In the genomic region with DNA sequence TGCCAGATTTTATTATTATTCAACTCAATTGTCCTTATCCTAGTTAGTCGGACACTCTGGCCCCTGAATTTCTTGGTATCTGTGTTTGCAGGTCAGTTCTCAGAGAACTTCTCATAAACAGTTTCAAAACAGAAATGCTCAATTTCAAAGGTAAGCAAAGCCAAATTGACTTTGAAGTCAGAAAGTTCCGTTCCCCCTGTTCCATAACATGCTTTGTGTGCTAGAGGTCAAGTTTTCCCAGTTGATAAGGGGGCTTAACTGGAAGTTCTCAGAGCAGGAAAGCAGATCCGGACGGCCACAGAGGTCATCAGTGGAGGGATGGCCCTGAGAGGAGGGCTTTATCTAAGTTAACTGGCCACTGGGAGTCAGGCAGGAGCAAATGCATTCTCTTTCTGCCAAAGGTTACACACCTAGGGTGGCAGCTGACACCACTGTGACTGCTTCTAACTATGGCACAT, we compare ENCODE assay signal across 18 cellular contexts.
DNase-seq lines count a peak whose midpoint lies in the region; ATAC-seq, FAIRE-seq and TF ChIP-seq lines count a peak whose summit lies in the region.
"Had no signal": no experiment of that assay in that cellular context is flagged by ENCODE, and none has a peak within 500 bp of the region (broad histone marks: within the 10 kb centered on the region; RNA-seq: fewer than 3 reads in every experiment).

No MANE protein-coding gene starts in this region.

- intact Hi-C loops in right lobe of liver (cut with DNase I): loop anchor here in 1 of 2 donors (10.0 kb wide), 1 partner anchor 612 kb away; no protein-coding TSS in a partner anchor

- no peaks in the 10 kb centered on the region for H3K27me3 ChIP-seq in OCI-LY3 (ENCODE audit: low read depth, low read length)
- no peaks in the 10 kb centered on the region for H3K27me3 ChIP-seq in hepatocyte
- H3K27me3 ChIP-seq in right lobe of liver: no peaks in the 10 kb centered on the region
- H3K27me3 ChIP-seq: BLaER1 had no signal

- H2AFZ ChIP-seq in OCI-LY3 (ENCODE audit: low read depth, low read length) (no peak overlapping the region), hepatocyte (no peak overlapping the region)

- H3K4me3 ChIP-seq in OCI-LY3 (ENCODE audit: low read length) (no peak overlapping the region), hepatocyte (no peak overlapping the region), right lobe of liver (no peak overlapping the region)
- H3K4me3 ChIP-seq: BLaER1 had no signal

- WGBS in hepatocyte (ENCODE audit: low lambda C conversion rate, missing lambda C conversion rate): 34% methylated on average over 4 of the region's 4 CpGs
- WGBS in right lobe of liver (ENCODE audit: insufficient coverage, low coverage, low lambda C conversion rate, missing lambda C conversion rate): 26% methylated on average over 4 of the region's 4 CpGs

- H3K27ac Mint-ChIP-seq in stimulated activated naive B cell treated with anti-CD40 and anti-IgM and Interleukin-4, amounts not matched to agents 10 μg/mL and 1 μg/mL and 100 μg/mL, for 72 hours: no peak overlapping the region
- H3K27ac Mint-ChIP-seq: CD14-positive monocyte had no signal

- no peak overlapping the region for H3K9ac ChIP-seq in OCI-LY3 (ENCODE audit: low read length)
- H3K9ac ChIP-seq: BLaER1 had no signal

- H3K79me2 ChIP-seq in OCI-LY3 (ENCODE audit: low read length) (no peaks in the 10 kb centered on the region), hepatocyte (no peaks in the 10 kb centered on the region)

- H3K4me1 ChIP-seq in OCI-LY3 (ENCODE audit: low read length): peaks cover 10% of the 10 kb centered on the region
- H3K4me1 ChIP-seq in hepatocyte (ENCODE audit: insufficient read depth): no peaks in the 10 kb centered on the region
- H3K4me1 ChIP-seq in right lobe of liver: peaks cover 0 to 11% (median 5%) of the 10 kb centered on the region in 4 donors
- H3K4me1 ChIP-seq: BLaER1 had no signal

- H4K20me1 ChIP-seq in OCI-LY3 (ENCODE audit: insufficient read depth, low read length): no peaks in the 10 kb centered on the region
- no peaks in the 10 kb centered on the region for H4K20me1 ChIP-seq in hepatocyte (ENCODE audit: insufficient read depth, poor library complexity, severe bottlenecking)
- H4K20me1 ChIP-seq: BLaER1 had no signal

- no peaks in the 10 kb centered on the region for H3K36me3 Mint-ChIP-seq in stimulated activated naive B cell treated with anti-CD40 and anti-IgM and Interleukin-4, amounts not matched to agents 10 μg/mL and 1 μg/mL and 100 μg/mL, for 72 hours
- H3K36me3 Mint-ChIP-seq: CD14-positive monocyte; CD4-positive, alpha-beta memory T cell had no signal

- H3K27ac ChIP-seq in OCI-LY3 (ENCODE audit: low read length) (no peak overlapping the region), hepatocyte (peak overlapping the region; percentile 30), right lobe of liver (peak overlapping the region; percentile 15 to 70 (median 19))
- H3K27ac ChIP-seq: BLaER1 had no signal

- no peak for DNase-seq in GM10266 (ENCODE audit: extremely low spot score)
- DNase-seq in hepatocyte (ENCODE audit: low spot score): no peak
- peak; percentile 35 to 63 (median 61) for DNase-seq in right lobe of liver
- no peak for DNase-seq in stimulated activated naive B cell treated with anti-CD40 and anti-IgM and Interleukin-4, amounts not matched to agents 10 μg/mL and 1 μg/mL and 100 μg/mL, for 72 hours
- no peak for DNase-seq in activated CD4-positive, alpha-beta T cell treated with anti-CD3 and anti-CD28 coated beads, Interleukin-2, amount 50 U/mL, for 4 hours
- no peak for DNase-seq in GM12891 (ENCODE audit: insufficient read length, low spot score)
- DNase-seq in GOT3 (lab: John Stamatoyannopoulos, UW): no peak
- DNase-seq: 8988T; CD4-positive, alpha-beta memory T cell; DMS153; DMS79; GDM1; HCEC 1CT; KG1 had no signal

- H3K4me3 Mint-ChIP-seq in stimulated activated naive B cell treated with anti-CD40 and anti-IgM and Interleukin-4, amounts not matched to agents 10 μg/mL and 1 μg/mL and 100 μg/mL, for 72 hours: no peak overlapping the region
- H3K4me3 Mint-ChIP-seq: CD14-positive monocyte; CD4-positive, alpha-beta memory T cell had no signal

- no peaks in the 10 kb centered on the region for H3K9me2 ChIP-seq in hepatocyte (replicated peaks; ENCODE audit: insufficient read depth)

- H3K36me3 ChIP-seq in OCI-LY3 (replicated peaks; ENCODE audit: low read depth, low read length) (no peaks in the 10 kb centered on the region), hepatocyte (replicated peaks; ENCODE audit: insufficient read depth, low read depth) (no peaks in the 10 kb centered on the region), right lobe of liver (no peaks in the 10 kb centered on the region)
- H3K36me3 ChIP-seq: BLaER1 had no signal

- TF ChIP-seq CTCF in GM10266 (IDR thresholded peaks at IDR 0.05; ENCODE audit: control insufficient read depth, insufficient read depth, low read depth, missing control alignments): peak; percentile 2
- TF ChIP-seq CTCF in OCI-LY3 (IDR thresholded peaks at IDR 0.05; ENCODE audit: low read depth, low read length): peak; percentile 8; the same call in 1 of the 2 replicates
- TF ChIP-seq CTCF in hepatocyte (IDR thresholded peaks at IDR 0.05; ENCODE audit: poor library complexity): peak; percentile 12
- TF ChIP-seq CTCF in right lobe of liver (IDR thresholded peaks at IDR 0.05): peak; percentile 29 to 49 (median 34)

- H3K4me2 ChIP-seq in OCI-LY3 (ENCODE audit: low read length) (no peak overlapping the region), hepatocyte (no peak overlapping the region)
- H3K4me2 ChIP-seq: BLaER1 had no signal

- ATAC-seq in right lobe of liver: peak; percentile 86 to 92 (median 89)
- no peak for ATAC-seq in stimulated activated naive B cell treated with anti-CD40 and anti-IgM and Interleukin-4, amounts not matched to agents 10 μg/mL and 1 μg/mL and 100 μg/mL, for 72 hours (replicated peaks)

- no peaks in the 10 kb centered on the region for H3K9me3 Mint-ChIP-seq in stimulated activated naive B cell treated with anti-CD40 and anti-IgM and Interleukin-4, amounts not matched to agents 10 μg/mL and 1 μg/mL and 100 μg/mL, for 72 hours
- H3K9me3 Mint-ChIP-seq: CD4-positive, alpha-beta memory T cell had no signal

- H3K4me1 Mint-ChIP-seq in stimulated activated naive B cell treated with anti-CD40 and anti-IgM and Interleukin-4, amounts not matched to agents 10 μg/mL and 1 μg/mL and 100 μg/mL, for 72 hours: peaks cover 20 to 28% of the 10 kb centered on the region in 2 donors

- no peaks in the 10 kb centered on the region for H3K9me3 ChIP-seq in OCI-LY3 (ENCODE audit: insufficient read depth, low read length)
- H3K9me3 ChIP-seq in hepatocyte (ENCODE audit: low read depth): no peaks in the 10 kb centered on the region
- H3K9me3 ChIP-seq in right lobe of liver: no peaks in the 10 kb centered on the region

- no peak for TF ChIP-seq POLR2A in right lobe of liver (IDR thresholded peaks at IDR 0.05)
- TF ChIP-seq POLR2A in GM12891 (IDR thresholded peaks at IDR 0.05; ENCODE audit: low read depth, low read length): no peak

- no peaks in the 10 kb centered on the region for H3K27me3 Mint-ChIP-seq in stimulated activated naive B cell treated with anti-CD40 and anti-IgM and Interleukin-4, amounts not matched to agents 10 μg/mL and 1 μg/mL and 100 μg/mL, for 72 hours
- H3K27me3 Mint-ChIP-seq: CD4-positive, alpha-beta memory T cell had no signal

- FAIRE-seq in GM12891 (lab: Jason Lieb, UNC): no peak
- FAIRE-seq: H54 had no signal

TF ChIP-seq in GM12891, 5 proteins besides CTCF, POLR2A, EP300 and RAD21:
- no peak for TF ChIP-seq PAX5 (IDR thresholded peaks at IDR 0.05; ENCODE audit: insufficient read depth, low read length, severe bottlenecking)
- TF ChIP-seq SPI1 (IDR thresholded peaks at IDR 0.05; ENCODE audit: low read depth, low read length): no peak
- no peak for TF ChIP-seq TAF1 (IDR thresholded peaks at IDR 0.05; ENCODE audit: low read depth, low read length)
- no peak for TF ChIP-seq POLR2AphosphoS5 (IDR thresholded peaks at IDR 0.05; ENCODE audit: low read depth, low read length)
- no peak for TF ChIP-seq POU2F2 (IDR thresholded peaks at IDR 0.05; ENCODE audit: low read depth, low read length)
TF ChIP-seq in GM12891: peak in this region for 0.

Comparison
In these comparisons a context has a peak if more than half of its experiments do, and no peak if none do; other contexts are left out.
1. DNase-seq: peak in right lobe of liver (3 of 3); none in GM10266 (single experiment), hepatocyte (single experiment), stimulated activated naive B cell treated with anti-CD40 and anti-IgM and Interleukin-4, amounts not matched to agents 10 μg/mL and 1 μg/mL and 100 μg/mL, for 72 hours (single experiment), activated CD4-positive, alpha-beta T cell treated with anti-CD3 and anti-CD28 coated beads, Interleukin-2, amount 50 U/mL, for 4 hours (0 of 2), GM12891 (single experiment) and GOT3 (single experiment).
2. ATAC-seq: peak in right lobe of liver (4 of 4); none in stimulated activated naive B cell treated with anti-CD40 and anti-IgM and Interleukin-4, amounts not matched to agents 10 μg/mL and 1 μg/mL and 100 μg/mL, for 72 hours (0 of 2).
3. Peak in every context shown above with its lines, with median percentiles within 50 percentile points of each other: CTCF ChIP-seq.